ENCODE assay signal across 1 cellular context in genomic region chr2:45214550-45214949, GRCh38.
TF ChIP-seq lines count a peak whose summit lies in the region.

No MANE protein-coding gene starts in this region.

TF ChIP-seq in HepG2, 621 proteins besides CTCF, POLR2A, EP300 and RAD21:
- peak; percentile 65; the same call in 1 of the 2 replicates for TF ChIP-seq ATF7 (IDR thresholded peaks at IDR 0.05)
- no peak for TF ChIP-seq ATF7 (CRISPR knock-in tag; IDR thresholded peaks at IDR 0.05)
- no peak for TF ChIP-seq ZNF629 (CRISPR knock-in tag; conservative IDR thresholded peaks at IDR 0.05)
- TF ChIP-seq PAWR (CRISPR knock-in tag; IDR thresholded peaks at IDR 0.05; ENCODE audit: borderline replicate concordance) = no peak
- TF ChIP-seq HOXA5 (CRISPR knock-in tag; IDR thresholded peaks at IDR 0.05) = no peak
TF ChIP-seq in HepG2: peak in this region for 1.
